Comparison of ENCODE assay signal across 8 cellular contexts in the genomic region with DNA sequence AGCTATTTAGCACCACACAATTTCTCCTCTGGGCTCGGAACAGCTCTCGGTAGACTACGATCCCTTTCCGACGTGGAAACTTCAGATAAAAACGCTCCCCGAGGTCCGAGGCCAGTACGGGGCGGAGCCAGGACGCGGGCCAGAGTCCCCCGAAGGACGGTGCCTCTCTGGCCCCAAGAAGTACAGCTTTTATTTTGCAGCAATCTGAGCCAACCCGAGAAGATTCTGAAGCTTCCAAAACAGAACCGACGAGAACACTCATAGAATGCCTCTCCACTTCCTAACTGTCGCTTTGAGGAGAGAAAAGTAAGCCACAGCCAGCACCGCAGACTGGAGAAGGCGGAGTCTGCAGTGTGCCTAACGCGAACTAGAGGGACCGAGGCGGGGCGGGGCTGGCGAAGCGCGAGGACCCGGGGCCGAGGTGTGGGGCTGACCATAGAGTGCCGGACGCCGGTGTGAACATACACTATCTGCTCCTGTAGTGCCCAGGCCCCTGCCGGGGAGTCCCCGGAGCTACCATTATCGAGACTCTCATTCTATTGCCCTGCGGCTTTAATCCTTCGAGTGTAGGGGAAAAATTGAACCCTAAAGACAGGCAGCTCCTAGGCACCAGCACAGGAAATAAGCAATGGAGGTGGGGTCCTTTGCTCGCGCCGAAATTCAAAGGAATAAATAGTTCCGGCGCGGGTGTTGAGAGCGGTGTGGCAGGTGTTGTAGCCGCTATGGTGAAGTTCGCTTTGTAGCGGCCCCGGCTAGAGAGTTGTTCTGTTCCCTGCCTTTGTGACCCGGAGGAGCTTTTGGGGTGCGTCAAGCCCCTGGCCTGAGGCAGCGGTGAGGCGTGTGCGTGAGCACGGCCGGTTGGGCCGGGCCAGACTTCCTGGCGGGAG. TPM values are rescaled to one million over a fixed set of nuclear protein-coding genes. Genes with fewer than 3 reads are reported as not detected.
DNase-seq lines count a peak whose midpoint lies in the region; ATAC-seq and TF ChIP-seq lines count a peak whose summit lies in the region.

A gene (plus strand): TSS at position 663 of the 887 bp plus-strand sequence. CDS start 1,076 bp downstream, outside the sequence.

- ATAC-seq in GM18907 (IDR thresholded peaks at IDR 0.05; ENCODE audit: unreplicated experiment) (peak; percentile 93), HG03159 (IDR thresholded peaks at IDR 0.05; ENCODE audit: unreplicated experiment) (peak; percentile 89), WTC11 (peak; percentile 96)

- H3K4me1 Mint-ChIP-seq in WTC11 (peaks cover 32% of the 10 kb centered on the region), immature natural killer cell (peaks cover 27 to 58% of the 10 kb centered on the region in 2 donors)

- H3K4me3 ChIP-seq in AG04449 (ENCODE audit: low read depth, low read length) (peak within 1 kb of the TSS; percentile 74), cardiac fibroblast (replicated peaks in 1 of 2; ENCODE audit: low read depth in 2 of 2, low read length in 2 of 2) (peak within 1 kb of the TSS; percentile 67 to 72)

- no peak for TF ChIP-seq CTCF in AG04449 (IDR thresholded peaks at IDR 0.05; ENCODE audit: insufficient read depth, low read length, missing control alignments)
- TF ChIP-seq CTCF in WTC11 (IDR thresholded peaks at IDR 0.05) = no peak
- no peak for TF ChIP-seq CTCF in cardiac fibroblast (IDR thresholded peaks at IDR 0.05; ENCODE audit: low read depth, low read length)

- H3K27ac Mint-ChIP-seq in WTC11 (peak within 1 kb of the TSS; percentile 97), immature natural killer cell (peak within 1 kb of the TSS; percentile 98 to 100 (median 99))

- no peaks in the 10 kb centered on the region for H3K27me3 Mint-ChIP-seq in WTC11 (ENCODE audit: low read depth)
- peaks cover 0 to 16% (median 9%) of the 10 kb centered on the region in 3 donors for H3K27me3 Mint-ChIP-seq in immature natural killer cell (ENCODE audit: low read depth in 3 of 3)

- POLR2A ChIA-PET in AG04449 (lab: Yijun Ruan, JAX) (interaction anchor here (1.0 to 1.6 kb wide), 3 partner anchors 17 to 19 kb away, joined by 3 to 7 read pairs (median 6); no protein-coding TSS in a partner anchor), WTC11 (lab: Charles Lee) (interaction anchor here (0.6 to 0.8 kb wide), 3 partner anchors 13 to 42 kb away, joined by 3 to 4 read pairs (median 3); no protein-coding TSS in a partner anchor)

- no peaks in the 10 kb centered on the region for H3K9me3 Mint-ChIP-seq in WTC11
- H3K9me3 Mint-ChIP-seq in immature natural killer cell = no peaks in the 10 kb centered on the region

- DNase-seq in AG04449 (ENCODE audit: low read depth, low spot score) (peak; percentile 19), NCI-H2227 treated with DMSO at 0.1 percent for 48 hours (lab: John Stamatoyannopoulos, UW) (peak; percentile 96), WTC11 (ENCODE audit: low spot score) (peak; percentile 89), cardiac fibroblast (ENCODE audit: low read depth in 2 of 2) (peak; percentile 94), immature natural killer cell (peak; percentile 93 to 95 (median 95)), smooth muscle cell of the brain vasculature (ENCODE audit: low read depth, low spot score) (peak; percentile 69)

- CTCF ChIA-PET in AG04449 (lab: Yijun Ruan, JAX) (interaction anchor here (1.0 to 1.4 kb wide), 2 partner anchors 18 to 71 kb away, joined by 3 read pairs; no protein-coding TSS in a partner anchor), WTC11 (lab: Charles Lee) (interaction anchor here (0.8 kb wide), 2 partner anchors 27 to 650 kb away, joined by 3 to 4 read pairs; no protein-coding TSS in a partner anchor)

- H3K36me3 Mint-ChIP-seq in WTC11 (no peaks in the 10 kb centered on the region), immature natural killer cell (no peaks in the 10 kb centered on the region)

- H3K4me3 Mint-ChIP-seq in WTC11 (peak within 1 kb of the TSS; percentile 97), immature natural killer cell (peak within 1 kb of the TSS; percentile 98 to 100 (median 99))

TF ChIP-seq in WTC11, 78 proteins besides CTCF, POLR2A, EP300 and RAD21:
- TF ChIP-seq, protein P1, sequence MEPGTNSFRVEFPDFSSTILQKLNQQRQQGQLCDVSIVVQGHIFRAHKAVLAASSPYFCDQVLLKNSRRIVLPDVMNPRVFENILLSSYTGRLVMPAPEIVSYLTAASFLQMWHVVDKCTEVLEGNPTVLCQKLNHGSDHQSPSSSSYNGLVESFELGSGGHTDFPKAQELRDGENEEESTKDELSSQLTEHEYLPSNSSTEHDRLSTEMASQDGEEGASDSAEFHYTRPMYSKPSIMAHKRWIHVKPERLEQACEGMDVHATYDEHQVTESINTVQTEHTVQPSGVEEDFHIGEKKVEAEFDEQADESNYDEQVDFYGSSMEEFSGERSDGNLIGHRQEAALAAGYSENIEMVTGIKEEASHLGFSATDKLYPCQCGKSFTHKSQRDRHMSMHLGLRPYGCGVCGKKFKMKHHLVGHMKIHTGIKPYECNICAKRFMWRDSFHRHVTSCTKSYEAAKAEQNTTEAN (CRISPR knock-in tag; IDR thresholded peaks at IDR 0.05) = 0 out of 2 replicates have a peak, but pooled peaks have one; percentile 27
- TF ChIP-seq, protein P2, sequence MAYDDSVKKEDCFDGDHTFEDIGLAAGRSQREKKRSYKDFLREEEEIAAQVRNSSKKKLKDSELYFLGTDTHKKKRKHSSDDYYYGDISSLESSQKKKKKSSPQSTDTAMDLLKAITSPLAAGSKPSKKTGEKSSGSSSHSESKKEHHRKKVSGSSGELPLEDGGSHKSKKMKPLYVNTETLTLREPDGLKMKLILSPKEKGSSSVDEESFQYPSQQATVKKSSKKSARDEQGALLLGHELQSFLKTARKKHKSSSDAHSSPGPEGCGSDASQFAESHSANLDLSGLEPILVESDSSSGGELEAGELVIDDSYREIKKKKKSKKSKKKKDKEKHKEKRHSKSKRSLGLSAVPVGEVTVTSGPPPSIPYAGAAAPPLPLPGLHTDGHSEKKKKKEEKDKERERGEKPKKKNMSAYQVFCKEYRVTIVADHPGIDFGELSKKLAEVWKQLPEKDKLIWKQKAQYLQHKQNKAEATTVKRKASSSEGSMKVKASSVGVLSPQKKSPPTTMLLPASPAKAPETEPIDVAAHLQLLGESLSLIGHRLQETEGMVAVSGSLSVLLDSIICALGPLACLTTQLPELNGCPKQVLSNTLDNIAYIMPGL (CRISPR knock-in tag; IDR thresholded peaks at IDR 0.05) = 0 out of 2 replicates have a peak, but pooled peaks have one; percentile 34
- TF ChIP-seq ATF1 (CRISPR knock-in tag; IDR thresholded peaks at IDR 0.05) (no peak), ZNF232 (CRISPR knock-in tag; IDR thresholded peaks at IDR 0.05) (0 out of 2 replicates have a peak, but pooled peaks have one; percentile 31), SP1 (CRISPR knock-in tag; conservative IDR thresholded peaks at IDR 0.05) (peak; percentile 31; the same call in 1 of the 2 replicates), JUN (CRISPR knock-in tag; IDR thresholded peaks at IDR 0.05) (0 out of 2 replicates have a peak, but pooled peaks have one; percentile 35)
- TF ChIP-seq, protein P3, sequence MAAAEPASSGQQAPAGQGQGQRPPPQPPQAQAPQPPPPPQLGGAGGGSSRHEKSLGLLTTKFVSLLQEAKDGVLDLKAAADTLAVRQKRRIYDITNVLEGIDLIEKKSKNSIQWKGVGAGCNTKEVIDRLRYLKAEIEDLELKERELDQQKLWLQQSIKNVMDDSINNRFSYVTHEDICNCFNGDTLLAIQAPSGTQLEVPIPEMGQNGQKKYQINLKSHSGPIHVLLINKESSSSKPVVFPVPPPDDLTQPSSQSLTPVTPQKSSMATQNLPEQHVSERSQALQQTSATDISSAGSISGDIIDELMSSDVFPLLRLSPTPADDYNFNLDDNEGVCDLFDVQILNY (CRISPR knock-in tag; IDR thresholded peaks at IDR 0.05) = peak; percentile 50; the same call in 1 of the 2 replicates
- TF ChIP-seq, protein P4, sequence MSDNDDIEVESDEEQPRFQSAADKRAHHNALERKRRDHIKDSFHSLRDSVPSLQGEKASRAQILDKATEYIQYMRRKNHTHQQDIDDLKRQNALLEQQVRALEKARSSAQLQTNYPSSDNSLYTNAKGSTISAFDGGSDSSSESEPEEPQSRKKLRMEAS (CRISPR knock-in tag; IDR thresholded peaks at IDR 0.05) = peak; percentile 61
- TF ChIP-seq, protein P5, sequence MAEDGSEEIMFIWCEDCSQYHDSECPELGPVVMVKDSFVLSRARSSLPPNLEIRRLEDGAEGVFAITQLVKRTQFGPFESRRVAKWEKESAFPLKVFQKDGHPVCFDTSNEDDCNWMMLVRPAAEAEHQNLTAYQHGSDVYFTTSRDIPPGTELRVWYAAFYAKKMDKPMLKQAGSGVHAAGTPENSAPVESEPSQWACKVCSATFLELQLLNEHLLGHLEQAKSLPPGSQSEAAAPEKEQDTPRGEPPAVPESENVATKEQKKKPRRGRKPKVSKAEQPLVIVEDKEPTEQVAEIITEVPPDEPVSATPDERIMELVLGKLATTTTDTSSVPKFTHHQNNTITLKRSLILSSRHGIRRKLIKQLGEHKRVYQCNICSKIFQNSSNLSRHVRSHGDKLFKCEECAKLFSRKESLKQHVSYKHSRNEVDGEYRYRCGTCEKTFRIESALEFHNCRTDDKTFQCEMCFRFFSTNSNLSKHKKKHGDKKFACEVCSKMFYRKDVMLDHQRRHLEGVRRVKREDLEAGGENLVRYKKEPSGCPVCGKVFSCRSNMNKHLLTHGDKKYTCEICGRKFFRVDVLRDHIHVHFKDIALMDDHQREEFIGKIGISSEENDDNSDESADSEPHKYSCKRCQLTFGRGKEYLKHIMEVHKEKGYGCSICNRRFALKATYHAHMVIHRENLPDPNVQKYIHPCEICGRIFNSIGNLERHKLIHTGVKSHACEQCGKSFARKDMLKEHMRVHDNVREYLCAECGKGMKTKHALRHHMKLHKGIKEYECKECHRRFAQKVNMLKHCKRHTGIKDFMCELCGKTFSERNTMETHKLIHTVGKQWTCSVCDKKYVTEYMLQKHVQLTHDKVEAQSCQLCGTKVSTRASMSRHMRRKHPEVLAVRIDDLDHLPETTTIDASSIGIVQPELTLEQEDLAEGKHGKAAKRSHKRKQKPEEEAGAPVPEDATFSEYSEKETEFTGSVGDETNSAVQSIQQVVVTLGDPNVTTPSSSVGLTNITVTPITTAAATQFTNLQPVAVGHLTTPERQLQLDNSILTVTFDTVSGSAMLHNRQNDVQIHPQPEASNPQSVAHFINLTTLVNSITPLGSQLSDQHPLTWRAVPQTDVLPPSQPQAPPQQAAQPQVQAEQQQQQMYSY (CRISPR knock-in tag; IDR thresholded peaks at IDR 0.05) = peak; percentile 30; the same call in 1 of the 2 replicates
- TF ChIP-seq, protein P6, sequence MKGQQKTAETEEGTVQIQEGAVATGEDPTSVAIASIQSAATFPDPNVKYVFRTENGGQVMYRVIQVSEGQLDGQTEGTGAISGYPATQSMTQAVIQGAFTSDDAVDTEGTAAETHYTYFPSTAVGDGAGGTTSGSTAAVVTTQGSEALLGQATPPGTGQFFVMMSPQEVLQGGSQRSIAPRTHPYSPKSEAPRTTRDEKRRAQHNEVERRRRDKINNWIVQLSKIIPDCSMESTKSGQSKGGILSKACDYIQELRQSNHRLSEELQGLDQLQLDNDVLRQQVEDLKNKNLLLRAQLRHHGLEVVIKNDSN (CRISPR knock-in tag; IDR thresholded peaks at IDR 0.05) = no peak

RNA-seq across cellular contexts. Expression of the gene that starts here (rescaled TPM):
- 28.3 to 31.9 TPM (median 28.5 TPM) in 3 replicates for total RNA-seq in WTC11 (2021)
- polyA plus RNA-seq in immature natural killer cell = 10 to 100 TPM in 1 of 3 donors, 1 to 10 TPM in 2; 1.2 to 23.8 (median 6.8) TPM

Comparison
In these comparisons a context has a peak if more than half of its experiments do, and no peak if none do; other contexts are left out.
1. Peak in every context shown above with its lines: DNase-seq, ATAC-seq and H3K4me3 ChIP-seq.
2. DNase-seq: peak in every context shown above with its lines; median percentile 96 in NCI-H2227 treated with DMSO at 0.1 percent for 48 hours; 95 in immature natural killer cell; 94 in cardiac fibroblast; 89 in WTC11; 69 in smooth muscle cell of the brain vasculature; 19 in AG04449.